ENCODE assay signal across 24 cellular contexts in genomic region chr2:128277961-128278681, GRCh38. TPM values are rescaled to one million over a fixed set of nuclear protein-coding genes. Genes with fewer than 3 reads are reported as not detected.
DNase-seq lines count a peak whose midpoint lies in the region; TF ChIP-seq lines count a peak whose summit lies in the region.
"Had no signal": no experiment of that assay in that cellular context is flagged by ENCODE, and none has a peak within 500 bp of the region (broad histone marks: within the 10 kb centered on the region; RNA-seq: fewer than 3 reads in every experiment).

No MANE protein-coding gene starts in this region.

- H3K9me3 ChIP-seq in endodermal cell (ENCODE audit: control insufficient read depth, low read length) (no peaks in the 10 kb centered on the region), spleen (peaks cover 0 to 22% (median 17%) of the 10 kb centered on the region in 8 donors)
- H3K9me3 ChIP-seq: psoas muscle had no signal

- H3K36me3 Mint-ChIP-seq in endodermal cell (ENCODE audit: low read depth) (peaks cover 41% of the 10 kb centered on the region), mesothelial cell of epicardium (peaks cover 28% of the 10 kb centered on the region)

- intact Hi-C loops in spleen (cut with DNase I; ENCODE audit: low total_unique reads), result no loop called here

- DNase-seq in activated naive CD4-positive, alpha-beta T cell treated with anti-CD3 and anti-CD28 coated beads, Interleukin-2, amount 50 U/mL, for 16 hours, result peak; percentile 3
- no peak for DNase-seq in activated naive CD4-positive, alpha-beta T cell (lab: John Stamatoyannopoulos, UW)
- DNase-seq in endodermal cell (peak; percentile 34), mesothelial cell of epicardium (ENCODE audit: low spot score in 2 of 2, unreplicated experiment in 2 of 2) (peak in 1 of 2 experiments; percentile 13), spleen (peak; percentile 71), NCI-H1694 (lab: John Stamatoyannopoulos, UW) (no peak), 8988T (no peak)
- DNase-seq in stimulated activated naive CD4-positive, alpha-beta T cell treated with Interleukin-2 at 50 U/mL for 16 hours (lab: John Stamatoyannopoulos, UW), result no peak
- DNase-seq: activated CD4-positive, CD25-positive, alpha-beta regulatory T cell treated with anti-CD3 and anti-CD28 coated beads, Interleukin-2, amount 50 U/mL, for 72 hours; activated CD8-positive, alpha-beta memory T cell treated with anti-CD3 and anti-CD28 coated beads for 24 hours; amniotic stem cell; effector CD8-positive, alpha-beta T cell; GF-D8; HCEC 1CT; mammary epithelial cell; NCI-H1436; NCI-H2227 treated with DMSO at 0.1 percent for 48 hours; stimulated activated CD4-positive, alpha-beta T cell treated with anti-CD3 and anti-CD28 coated beads, Interleukin-12 subunit alpha, Interleukin-12 subunit beta, amount 100 ng/mL, for 4 hours; substantia nigra; T1000 had no signal

- H3K4me3 ChIP-seq in endodermal cell (ENCODE audit: low read length) (no peak overlapping the region), spleen (no peak overlapping the region)
- H3K4me3 ChIP-seq: GM12878, psoas muscle had no signal

- 91 to 95% methylated on average over 10 to 14 of the region's 14 CpGs for WGBS in endodermal cell (ENCODE audit: insufficient coverage in 1 of 2, insufficient read length in 1 of 2), 2 experiments
- WGBS in spleen, 5 donors, result 76 to 94% (median 86%) methylated on average over 14 of the region's 14 CpGs

- H3K9me3 Mint-ChIP-seq in endodermal cell (peaks cover 5% of the 10 kb centered on the region), mesothelial cell of epicardium (peaks cover 11% of the 10 kb centered on the region)

- no peaks in the 10 kb centered on the region for H3K4me1 ChIP-seq in endodermal cell (ENCODE audit: control insufficient read depth, insufficient read depth, low read length)
- peaks cover 32 to 54% (median 44%) of the 10 kb centered on the region in 6 donors for H3K4me1 ChIP-seq in spleen

- no peak for TF ChIP-seq CTCF in endodermal cell (conservative IDR thresholded peaks at IDR 0.05)
- TF ChIP-seq CTCF in mesothelial cell of epicardium (IDR thresholded peaks at IDR 0.05; ENCODE audit: unreplicated experiment), result no peak
- no peak for TF ChIP-seq CTCF in spleen (IDR thresholded peaks at IDR 0.05 in 8 of 11, conservative IDR thresholded peaks at IDR 0.05 in 3 of 11)

- H3K27me3 ChIP-seq in endodermal cell (ENCODE audit: control insufficient read depth, insufficient read depth, low read length, poor library complexity, severe bottlenecking) (no peaks in the 10 kb centered on the region), spleen (replicated peaks in 1 of 7) (no peaks in the 10 kb centered on the region)

- H3K27ac ChIP-seq in endodermal cell (ENCODE audit: low read depth, low read length), result no peak overlapping the region
- no peak overlapping the region for H3K27ac ChIP-seq in spleen
- H3K27ac ChIP-seq: C4-2B, psoas muscle had no signal

- H3K9ac ChIP-seq in endodermal cell (ENCODE audit: extremely low read depth, low read length, poor library complexity, severe bottlenecking), result no peak overlapping the region

- H3K27me3 Mint-ChIP-seq in endodermal cell (ENCODE audit: insufficient read depth) (no peaks in the 10 kb centered on the region), mesothelial cell of epicardium (ENCODE audit: low read depth) (no peaks in the 10 kb centered on the region)
- H3K27me3 Mint-ChIP-seq: naive thymus-derived CD4-positive, alpha-beta T cell had no signal

- no peak for TF ChIP-seq POLR2A in spleen (IDR thresholded peaks at IDR 0.05)

- no peak overlapping the region for H3K4me3 Mint-ChIP-seq in endodermal cell
- H3K4me3 Mint-ChIP-seq in mesothelial cell of epicardium, result no peak overlapping the region
- H3K4me3 Mint-ChIP-seq: naive thymus-derived CD4-positive, alpha-beta T cell had no signal

- H3K4me1 Mint-ChIP-seq in endodermal cell, result peaks cover 6% of the 10 kb centered on the region
- H3K4me1 Mint-ChIP-seq in mesothelial cell of epicardium, result peaks cover 6% of the 10 kb centered on the region

- H3K27ac Mint-ChIP-seq in endodermal cell (no peak overlapping the region), mesothelial cell of epicardium (peak overlapping the region; percentile 12)

- H3K36me3 ChIP-seq in endodermal cell (ENCODE audit: control insufficient read depth, insufficient read depth, low read length) (peaks cover 70% of the 10 kb centered on the region), spleen (peaks cover 0 to 53% (median 14%) of the 10 kb centered on the region in 6 donors)

RNA-seq across cellular contexts. Expression of gene HS6ST1, which starts 40.5 kb away (rescaled TPM):
- total RNA-seq in endodermal cell (100 to 1,000 TPM in 1 of 2 donors, 10 to 100 TPM in 1; 93.0 to 106 TPM), mesothelial cell of epicardium (139 to 141 TPM (median 141 TPM) in 3 replicates), spleen (10 to 100 TPM; 52.2 to 99.5 (median 66.7) TPM)
- 81.5 TPM for polyA plus RNA-seq in endodermal cell (2013, experiment 1 of 2)
- polyA plus RNA-seq in endodermal cell (2013, experiment 2 of 2), result 79.0 TPM
- 10 to 100 TPM in 1 of 3 donors, 1 to 10 TPM in 2; 7.2 to 24.7 (median 9.2) TPM for polyA plus RNA-seq in spleen

Comparison
In these comparisons a context has a peak if more than half of its experiments do, and no peak if none do; other contexts are left out.
1. DNase-seq: peak in activated naive CD4-positive, alpha-beta T cell treated with anti-CD3 and anti-CD28 coated beads, Interleukin-2, amount 50 U/mL, for 16 hours (single experiment), endodermal cell (single experiment) and spleen (single experiment); none in activated naive CD4-positive, alpha-beta T cell (0 of 4), NCI-H1694 (single experiment), 8988T (single experiment) and stimulated activated naive CD4-positive, alpha-beta T cell treated with Interleukin-2 at 50 U/mL for 16 hours (single experiment).